29 cellular contexts compared by ENCODE assay signal in genomic region chr5:140023611-140024191, GRCh38. TPM values are rescaled to one million over a fixed set of nuclear protein-coding genes. Genes with fewer than 3 reads are reported as not detected.
"Had no signal": no experiment of that assay in that cellular context is flagged by ENCODE, and none has a peak within 500 bp of the region (broad histone marks: within the 10 kb centered on the region; RNA-seq: fewer than 3 reads in every experiment).

No MANE protein-coding gene starts in this region.

- H3K27me3 ChIP-seq: adrenal gland, ascending aorta, brain microvascular endothelial cell, esophagus muscularis mucosa, ovary, right atrium auricular region, thyroid gland had no signal

- H3K4me1 Mint-ChIP-seq: activated B cell treated with CpG ODN at 0.5 μM for 24 hours; activated CD4-positive, alpha-beta T cell treated with anti-CD3 and anti-CD28 coated beads for 36 hours; activated T-helper 17 cell treated with anti-CD3 and anti-CD28 coated beads, Interleukin-2, amount 50 U/mL, for 72 hours; mesothelial cell of epicardium had no signal

- H3K4me3 ChIP-seq: adrenal gland, ascending aorta, esophagus muscularis mucosa, left ventricle myocardium inferior, ovary, psoas muscle, right atrium auricular region, spleen, thyroid gland, upper lobe of right lung had no signal

- FAIRE-seq: colon, frontal cortex, TTC549 had no signal

- DNase-seq: activated B cell treated with CpG ODN at 0.5 μM for 24 hours; activated CD4-positive, alpha-beta T cell treated with anti-CD3 and anti-CD28 coated beads for 36 hours; activated CD4-positive, alpha-beta T cell treated with anti-CD3 and anti-CD28 coated beads, Interleukin-2, amount 50 U/mL, for 4 hours; activated CD8-positive, alpha-beta memory T cell treated with anti-CD3 and anti-CD28 coated beads for 24 hours; activated CD8-positive, alpha-beta memory T cell treated with anti-CD3 and anti-CD28 coated beads, Interleukin-2, amount 50 U/mL, for 4 hours; activated T-cell treated with anti-CD3 and anti-CD28 coated beads, Interleukin-2, amount 50 U/mL, for 24 hours; adrenal gland; brain microvascular endothelial cell; effector memory CD8-positive, alpha-beta T cell; hippocampal formation; left ventricle myocardium inferior; ovary; psoas muscle; spleen; stimulated activated CD4-positive, alpha-beta T cell treated with anti-CD3 and anti-CD28 coated beads, Interleukin-4, amount 100 ng/mL, for 24 hours; substantia nigra; thyroid gland; upper lobe of right lung had no signal

- H3K4me1 ChIP-seq: upper lobe of right lung had no signal

- H3K27ac ChIP-seq: adrenal gland, ascending aorta, brain microvascular endothelial cell, esophagus muscularis mucosa, left ventricle myocardium inferior, psoas muscle, right atrium auricular region, thyroid gland, upper lobe of right lung had no signal

- H3K9me3 ChIP-seq: adrenal gland, ascending aorta, esophagus muscularis mucosa, left ventricle myocardium inferior, ovary, psoas muscle, right atrium auricular region, spleen, thyroid gland, upper lobe of right lung had no signal

- H3K9me3 Mint-ChIP-seq: activated B cell treated with CpG ODN at 0.5 μM for 24 hours; activated T-cell treated with anti-CD3 and anti-CD28 coated beads, Interleukin-2, amount 50 U/mL, for 24 hours; activated T-helper 17 cell treated with anti-CD3 and anti-CD28 coated beads, Interleukin-2, amount 50 U/mL, for 72 hours; effector memory CD8-positive, alpha-beta T cell; mesothelial cell of epicardium; natural killer cell treated with Interleukin-12 subunit alpha and Interleukin-12 subunit beta and Interleukin-15 and Interleukin-18, amount 100 ng/mL, for 72 hours; stimulated activated naive CD8-positive, alpha-beta T cell treated with anti-CD3 and anti-CD28 coated beads, Interleukin-15, Interleukin-2, amounts not matched to agents 100 ng/mL and 50 ng/mL, for 24 hours had no signal

- H3K36me3 ChIP-seq: adrenal gland, ascending aorta, brain microvascular endothelial cell, esophagus muscularis mucosa, left ventricle myocardium inferior, ovary, right atrium auricular region, spleen, thyroid gland, upper lobe of right lung had no signal

- H3K36me3 Mint-ChIP-seq: activated naive CD8-positive, alpha-beta T cell; mesothelial cell of epicardium; natural killer cell treated with Interleukin-12 subunit alpha and Interleukin-12 subunit beta and Interleukin-15 and Interleukin-18, amount 100 ng/mL, for 72 hours had no signal

- H3K27ac Mint-ChIP-seq: activated B cell treated with CpG ODN at 0.5 μM for 24 hours; activated CD4-positive, alpha-beta T cell treated with anti-CD3 and anti-CD28 coated beads for 36 hours; activated naive CD8-positive, alpha-beta T cell; activated T-cell treated with anti-CD3 and anti-CD28 coated beads, Interleukin-2, amount 50 U/mL, for 24 hours; activated T-helper 17 cell treated with anti-CD3 and anti-CD28 coated beads, Interleukin-2, amount 50 U/mL, for 72 hours; effector memory CD8-positive, alpha-beta T cell; mesothelial cell of epicardium; natural killer cell treated with Interleukin-12 subunit alpha and Interleukin-12 subunit beta and Interleukin-15 and Interleukin-18, amount 100 ng/mL, for 72 hours; stimulated activated naive CD8-positive, alpha-beta T cell treated with anti-CD3 and anti-CD28 coated beads, Interleukin-15, Interleukin-2, amounts not matched to agents 100 ng/mL and 50 ng/mL, for 24 hours had no signal

- H3K4me3 Mint-ChIP-seq: activated B cell treated with CpG ODN at 0.5 μM for 24 hours; activated CD4-positive, alpha-beta T cell treated with anti-CD3 and anti-CD28 coated beads for 36 hours; activated naive CD8-positive, alpha-beta T cell; activated T-cell treated with anti-CD3 and anti-CD28 coated beads, Interleukin-2, amount 50 U/mL, for 24 hours; activated T-helper 17 cell treated with anti-CD3 and anti-CD28 coated beads, Interleukin-2, amount 50 U/mL, for 72 hours; effector memory CD8-positive, alpha-beta T cell; mesothelial cell of epicardium; natural killer cell treated with Interleukin-12 subunit alpha and Interleukin-12 subunit beta and Interleukin-15 and Interleukin-18, amount 100 ng/mL, for 72 hours; stimulated activated naive CD8-positive, alpha-beta T cell treated with anti-CD3 and anti-CD28 coated beads, Interleukin-15, Interleukin-2, amounts not matched to agents 100 ng/mL and 50 ng/mL, for 24 hours had no signal

RNA-seq across cellular contexts. Expression of gene NRG2, which starts 19.4 kb away (rescaled TPM):
- total RNA-seq: natural killer cell treated with Interleukin-12 subunit alpha and Interleukin-12 subunit beta and Interleukin-15 and Interleukin-18, amount 100 ng/mL, for 72 hours had no signal
